ENCODE assay signal across 1 cellular context in genomic region chr9:116549786-116550660, GRCh38.
TF ChIP-seq lines count a peak whose summit lies in the region.

No MANE protein-coding gene starts in this region.

TF ChIP-seq in SK-N-SH, 30 proteins besides CTCF, POLR2A, EP300 and RAD21 (continued from another document):
- no peak for TF ChIP-seq REST (IDR thresholded peaks at IDR 0.05; ENCODE audit: low read depth, low read length)
- no peak for TF ChIP-seq GABPA (IDR thresholded peaks at IDR 0.05; ENCODE audit: low read depth)
- no peak for TF ChIP-seq YY1 (IDR thresholded peaks at IDR 0.05; ENCODE audit: low read depth)
- TF ChIP-seq RCOR1 (IDR thresholded peaks at IDR 0.05; ENCODE audit: low read length): no peak
- TF ChIP-seq POLR2AphosphoS5 (IDR thresholded peaks at IDR 0.05; ENCODE audit: low read depth, low read length): no peak
- no peak for TF ChIP-seq JUND (IDR thresholded peaks at IDR 0.05)
- no peak for TF ChIP-seq USF1 (IDR thresholded peaks at IDR 0.05; ENCODE audit: borderline replicate concordance, low read depth)
- TF ChIP-seq FOXM1 (IDR thresholded peaks at IDR 0.05; ENCODE audit: low read depth): no peak
- TF ChIP-seq SMC3 (IDR thresholded peaks at IDR 0.05; ENCODE audit: low read depth, low read length): no peak
- TF ChIP-seq RFX5 (IDR thresholded peaks at IDR 0.05; ENCODE audit: low read length): no peak
- TF ChIP-seq MEF2A (IDR thresholded peaks at IDR 0.05; ENCODE audit: borderline replicate concordance, low read depth): no peak
- TF ChIP-seq MAX (IDR thresholded peaks at IDR 0.05; ENCODE audit: low read depth): no peak
- no peak for TF ChIP-seq GATA2 (CRISPR knock-in tag; IDR thresholded peaks at IDR 0.05)
- no peak for TF ChIP-seq ZBTB33 (IDR thresholded peaks at IDR 0.05; ENCODE audit: borderline replicate concordance, low read depth)
